ENCODE assay signal across 8 cellular contexts in genomic region chr13:29707876-29708543, GRCh38.
DNase-seq lines count a peak whose midpoint lies in the region; ATAC-seq and TF ChIP-seq lines count a peak whose summit lies in the region.

No MANE protein-coding gene starts in this region.

- intact Hi-C loops in OCI-LY7 (cut with micrococcal nuclease; ENCODE audit: unreplicated experiment) = loop anchor here (1.0 kb wide), 1 partner anchor 200 kb away; no protein-coding TSS in a partner anchor

- no peaks in the 10 kb centered on the region for H3K36me3 ChIP-seq in DND-41 (ENCODE audit: insufficient read depth, low read length)
- H3K36me3 ChIP-seq in HEK293 (ENCODE audit: control insufficient read depth in 2 of 2, insufficient read depth in 1 of 2, low read length in 2 of 2) = no peaks in the 10 kb centered on the region
- no peaks in the 10 kb centered on the region for H3K36me3 ChIP-seq in OCI-LY7 (ENCODE audit: insufficient read depth, low read length)

- H3K27ac ChIP-seq in DND-41 (ENCODE audit: low read length) (no peak overlapping the region), HEK293 (ENCODE audit: extremely low read depth, low read depth, low read length) (no peak overlapping the region), OCI-LY7 (ENCODE audit: low read depth, low read length, poor library complexity, severe bottlenecking) (no peak overlapping the region)

- BruUV-seq in OCI-LY7 (replicated peaks; lab: Mats Ljungman, UMichigan) = no TSS peak

- no peak overlapping the region for H2AFZ ChIP-seq in DND-41 (ENCODE audit: low read depth, low read length)
- H2AFZ ChIP-seq in OCI-LY7 (ENCODE audit: low read length) = no peak overlapping the region

- no peak overlapping the region for H3K4me2 ChIP-seq in DND-41 (ENCODE audit: insufficient read depth, low read length)
- no peak overlapping the region for H3K4me2 ChIP-seq in OCI-LY7 (ENCODE audit: low read length)

- CTCF ChIA-PET in HEK293 (lab: Yijun Ruan, JAX) (interaction anchor here (0.6 to 4.9 kb wide), 8 partner anchors 20 to 235 kb away, joined by 3 to 19 read pairs (median 4); no protein-coding TSS in a partner anchor), OCI-LY7 (lab: Charles Lee; ENCODE audit: unreplicated experiment) (no interaction called here)

- H3K4me3 ChIP-seq in DND-41 (ENCODE audit: low read depth in 1 of 2, low read length in 2 of 2) (no peak overlapping the region), HEK293 (ENCODE audit: low read depth, low read length) (no peak overlapping the region), OCI-LY7 (ENCODE audit: low read depth, low read length, poor library complexity, severe bottlenecking) (no peak overlapping the region)

- H4K20me1 ChIP-seq in DND-41 (ENCODE audit: insufficient read depth, low read length) = no peaks in the 10 kb centered on the region
- H4K20me1 ChIP-seq in OCI-LY7 (ENCODE audit: insufficient read depth, low read length) = no peaks in the 10 kb centered on the region

- no peak overlapping the region for H3K9ac ChIP-seq in DND-41 (ENCODE audit: low read depth, low read length)

- peaks cover 32% of the 10 kb centered on the region for H3K27me3 ChIP-seq in DND-41 (ENCODE audit: insufficient read depth, low read length, poor library complexity)

- H3K9me3 ChIP-seq in DND-41 (ENCODE audit: insufficient read depth, low read length, severe bottlenecking) = no peaks in the 10 kb centered on the region
- H3K9me3 ChIP-seq in HEK293 (ENCODE audit: control insufficient read depth, insufficient read depth, low read depth, low read length) = no peaks in the 10 kb centered on the region
- no peaks in the 10 kb centered on the region for H3K9me3 ChIP-seq in OCI-LY7 (ENCODE audit: low read length)

- H3K4me1 ChIP-seq in DND-41 (ENCODE audit: insufficient read depth, low read length) (no peaks in the 10 kb centered on the region), HEK293 (ENCODE audit: control insufficient read depth, insufficient read depth, low read length) (no peaks in the 10 kb centered on the region), OCI-LY7 (ENCODE audit: insufficient read depth, low read length, poor library complexity, severe bottlenecking) (no peaks in the 10 kb centered on the region)

- peak; percentile 76 for TF ChIP-seq CTCF in DND-41 (IDR thresholded peaks at IDR 0.05; ENCODE audit: borderline replicate concordance, extremely low read depth, low read length, poor library complexity, severe bottlenecking)
- no peak for TF ChIP-seq CTCF in HEK293 (tag by site-specific recombination; IDR thresholded peaks at IDR 0.05)
- peak; percentile 80 for TF ChIP-seq CTCF in OCI-LY7 (conservative IDR thresholded peaks at IDR 0.05; ENCODE audit: low read length)

- peak; percentile 57 for DNase-seq in DND-41
- DNase-seq in OCI-LY7 (ENCODE audit: low spot score) = peak; percentile 54
- DNase-seq in activated T-cell treated with anti-CD3 and anti-CD28 coated beads, Interleukin-2, amount 50 U/mL, for 48 hours = peak; percentile 57 to 65
- peak; percentile 20 for DNase-seq in glomerular endothelial cell (ENCODE audit: extremely low read depth, low read depth, low spot score)
- peak; percentile 17 to 33 for DNase-seq in stimulated activated CD4-positive, alpha-beta T cell treated with anti-CD3 and anti-CD28 coated beads, Interleukin-12 subunit alpha, Interleukin-12 subunit beta, amount 100 ng/mL, for 24 hours (ENCODE audit: low read depth in 2 of 2)

- H3K79me2 ChIP-seq in DND-41 (ENCODE audit: insufficient read depth, low read length) = no peaks in the 10 kb centered on the region
- no peaks in the 10 kb centered on the region for H3K79me2 ChIP-seq in OCI-LY7 (ENCODE audit: insufficient read depth, low read depth, low read length)

- ATAC-seq in DND-41 (ENCODE audit: insufficient read depth, low read depth) = peak; percentile 95
- ATAC-seq in GM21526 (IDR thresholded peaks at IDR 0.05; ENCODE audit: low FRiP score, unreplicated experiment) = no peak
- no peak for ATAC-seq in GM19035 (IDR thresholded peaks at IDR 0.05; ENCODE audit: unreplicated experiment)

- H3K9me2 ChIP-seq in OCI-LY7 (ENCODE audit: insufficient read depth, low read length) = no peaks in the 10 kb centered on the region

- POLR2A ChIA-PET in HEK293 (lab: Yijun Ruan, JAX) (no interaction called here), OCI-LY7 (lab: Charles Lee) (no interaction called here)

TF ChIP-seq in HEK293, 187 proteins besides CTCF, POLR2A, EP300 and RAD21:
- TF ChIP-seq ZSCAN23 (tag by site-specific recombination; IDR thresholded peaks at IDR 0.05) (no peak), ZNF654 (tag by site-specific recombination; IDR thresholded peaks at IDR 0.05; ENCODE audit: low read depth) (peak; percentile 42)
TF ChIP-seq in HEK293: peak in this region for 1.
